1 cellular context compared by ENCODE assay signal in genomic region chr19:17240062-17240854, GRCh38.
TF ChIP-seq lines count a peak whose summit lies in the region.

No MANE protein-coding gene starts in this region.

TF ChIP-seq in GM23338, 12 proteins besides CTCF, POLR2A, EP300 and RAD21 (continued from another document):
- TF ChIP-seq ETS1 (IDR thresholded peaks at IDR 0.05) (no peak), ZNF114 (CRISPR knock-in tag; IDR thresholded peaks at IDR 0.05) (no peak), STAT1 (IDR thresholded peaks at IDR 0.05; ENCODE audit: unreplicated experiment) (no peak)
- TF ChIP-seq, protein P1, sequence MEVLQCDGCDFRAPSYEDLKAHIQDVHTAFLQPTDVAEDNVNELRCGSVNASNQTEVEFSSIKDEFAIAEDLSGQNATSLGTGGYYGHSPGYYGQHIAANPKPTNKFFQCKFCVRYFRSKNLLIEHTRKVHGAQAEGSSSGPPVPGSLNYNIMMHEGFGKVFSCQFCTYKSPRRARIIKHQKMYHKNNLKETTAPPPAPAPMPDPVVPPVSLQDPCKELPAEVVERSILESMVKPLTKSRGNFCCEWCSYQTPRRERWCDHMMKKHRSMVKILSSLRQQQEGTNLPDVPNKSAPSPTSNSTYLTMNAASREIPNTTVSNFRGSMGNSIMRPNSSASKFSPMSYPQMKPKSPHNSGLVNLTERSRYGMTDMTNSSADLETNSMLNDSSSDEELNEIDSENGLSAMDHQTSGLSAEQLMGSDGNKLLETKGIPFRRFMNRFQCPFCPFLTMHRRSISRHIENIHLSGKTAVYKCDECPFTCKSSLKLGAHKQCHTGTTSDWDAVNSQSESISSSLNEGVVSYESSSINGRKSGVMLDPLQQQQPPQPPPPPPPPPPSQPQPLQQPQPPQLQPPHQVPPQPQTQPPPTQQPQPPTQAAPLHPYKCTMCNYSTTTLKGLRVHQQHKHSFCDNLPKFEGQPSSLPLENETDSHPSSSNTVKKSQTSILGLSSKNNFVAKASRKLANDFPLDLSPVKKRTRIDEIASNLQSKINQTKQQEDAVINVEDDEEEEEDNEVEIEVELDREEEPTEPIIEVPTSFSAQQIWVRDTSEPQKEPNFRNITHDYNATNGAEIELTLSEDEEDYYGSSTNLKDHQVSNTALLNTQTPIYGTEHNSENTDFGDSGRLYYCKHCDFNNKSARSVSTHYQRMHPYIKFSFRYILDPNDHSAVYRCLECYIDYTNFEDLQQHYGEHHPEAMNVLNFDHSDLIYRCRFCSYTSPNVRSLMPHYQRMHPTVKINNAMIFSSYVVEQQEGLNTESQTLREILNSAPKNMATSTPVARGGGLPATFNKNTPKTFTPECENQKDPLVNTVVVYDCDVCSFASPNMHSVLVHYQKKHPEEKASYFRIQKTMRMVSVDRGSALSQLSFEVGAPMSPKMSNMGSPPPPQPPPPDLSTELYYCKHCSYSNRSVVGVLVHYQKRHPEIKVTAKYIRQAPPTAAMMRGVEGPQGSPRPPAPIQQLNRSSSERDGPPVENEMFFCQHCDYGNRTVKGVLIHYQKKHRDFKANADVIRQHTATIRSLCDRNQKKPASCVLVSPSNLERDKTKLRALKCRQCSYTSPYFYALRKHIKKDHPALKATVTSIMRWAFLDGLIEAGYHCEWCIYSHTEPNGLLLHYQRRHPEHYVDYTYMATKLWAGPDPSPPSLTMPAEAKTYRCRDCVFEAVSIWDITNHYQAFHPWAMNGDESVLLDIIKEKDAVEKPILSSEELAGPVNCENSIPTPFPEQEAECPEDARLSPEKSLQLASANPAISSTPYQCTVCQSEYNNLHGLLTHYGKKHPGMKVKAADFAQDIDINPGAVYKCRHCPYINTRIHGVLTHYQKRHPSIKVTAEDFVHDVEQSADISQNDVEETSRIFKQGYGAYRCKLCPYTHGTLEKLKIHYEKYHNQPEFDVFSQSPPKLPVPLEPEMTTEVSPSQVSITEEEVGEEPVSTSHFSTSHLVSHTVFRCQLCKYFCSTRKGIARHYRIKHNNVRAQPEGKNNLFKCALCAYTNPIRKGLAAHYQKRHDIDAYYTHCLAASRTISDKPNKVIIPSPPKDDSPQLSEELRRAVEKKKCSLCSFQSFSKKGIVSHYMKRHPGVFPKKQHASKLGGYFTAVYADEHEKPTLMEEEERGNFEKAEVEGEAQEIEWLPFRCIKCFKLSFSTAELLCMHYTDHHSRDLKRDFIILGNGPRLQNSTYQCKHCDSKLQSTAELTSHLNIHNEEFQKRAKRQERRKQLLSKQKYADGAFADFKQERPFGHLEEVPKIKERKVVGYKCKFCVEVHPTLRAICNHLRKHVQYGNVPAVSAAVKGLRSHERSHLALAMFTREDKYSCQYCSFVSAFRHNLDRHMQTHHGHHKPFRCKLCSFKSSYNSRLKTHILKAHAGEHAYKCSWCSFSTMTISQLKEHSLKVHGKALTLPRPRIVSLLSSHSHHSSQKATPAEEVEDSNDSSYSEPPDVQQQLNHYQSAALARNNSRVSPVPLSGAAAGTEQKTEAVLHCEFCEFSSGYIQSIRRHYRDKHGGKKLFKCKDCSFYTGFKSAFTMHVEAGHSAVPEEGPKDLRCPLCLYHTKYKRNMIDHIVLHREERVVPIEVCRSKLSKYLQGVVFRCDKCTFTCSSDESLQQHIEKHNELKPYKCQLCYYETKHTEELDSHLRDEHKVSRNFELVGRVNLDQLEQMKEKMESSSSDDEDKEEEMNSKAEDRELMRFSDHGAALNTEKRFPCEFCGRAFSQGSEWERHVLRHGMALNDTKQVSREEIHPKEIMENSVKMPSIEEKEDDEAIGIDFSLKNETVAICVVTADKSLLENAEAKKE (CRISPR knock-in tag; IDR thresholded peaks at IDR 0.05), result no peak
